10 cellular contexts compared by ENCODE assay signal in the genomic region with DNA sequence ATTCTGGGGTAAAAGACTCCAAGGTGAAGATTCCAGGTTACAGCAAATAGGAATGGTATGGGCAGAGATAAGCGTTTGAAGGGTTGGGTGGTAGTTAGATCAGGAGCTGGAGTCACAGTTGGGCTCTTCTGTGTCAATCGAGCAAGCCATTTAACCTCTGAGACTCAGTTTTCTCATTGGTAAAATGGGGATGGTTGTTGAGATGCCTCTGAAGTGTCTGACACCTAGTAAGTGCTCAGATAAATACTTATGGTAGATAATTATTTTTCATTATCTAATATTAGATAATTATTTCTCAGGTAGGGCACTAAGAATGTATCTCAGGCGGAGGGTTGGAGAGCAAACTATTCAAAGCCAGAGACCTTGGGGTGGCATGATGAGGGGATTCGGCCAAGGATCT. TPM values are rescaled to one million over a fixed set of nuclear protein-coding genes. Genes with fewer than 3 reads are reported as not detected.
DNase-seq lines count a peak whose midpoint lies in the region; ATAC-seq and TF ChIP-seq lines count a peak whose summit lies in the region.
"Had no signal": no experiment of that assay in that cellular context is flagged by ENCODE, and none has a peak within 500 bp of the region (broad histone marks: within the 10 kb centered on the region; RNA-seq: fewer than 3 reads in every experiment).

No MANE protein-coding gene starts in this region.

- TF ChIP-seq CTCF in glutamatergic neuron (IDR thresholded peaks at IDR 0.05; ENCODE audit: partially characterized antibody, unreplicated experiment), result no peak

- H3K9me3 Mint-ChIP-seq in activated CD4-positive, alpha-beta T cell treated with anti-CD3 and anti-CD28 coated beads for 36 hours (ENCODE audit: low read depth), result no peaks in the 10 kb centered on the region
- H3K9me3 Mint-ChIP-seq in T-cell (no peaks in the 10 kb centered on the region), glutamatergic neuron (ENCODE audit: unreplicated experiment) (peaks cover 13% of the 10 kb centered on the region)
- H3K9me3 Mint-ChIP-seq in stimulated activated naive CD8-positive, alpha-beta T cell treated with anti-CD3 and anti-CD28 coated beads, Interleukin-15, amount 100 ng/mL, for 72 hours, result no peaks in the 10 kb centered on the region

- POLR2A ChIA-PET in activated CD4-positive, alpha-beta T cell treated with anti-CD3 and anti-CD28 coated beads for 36 hours (lab: Charles Lee), result interaction anchor here (0.7 kb wide), 1 partner anchor 26 kb away, joined by 5 read pairs; no protein-coding TSS in a partner anchor
- POLR2A ChIA-PET in T-cell (lab: Charles Lee), result interaction anchor here in 1 of 2 donors (0.7 kb wide), 1 partner anchor 1492 kb away, joined by 5 read pairs; no protein-coding TSS in a partner anchor

- peak overlapping the region; percentile 69 for H3K4me3 Mint-ChIP-seq in activated CD4-positive, alpha-beta T cell treated with anti-CD3 and anti-CD28 coated beads for 36 hours
- H3K4me3 Mint-ChIP-seq in T-cell (peak overlapping the region; percentile 75 to 85 (median 84)), glutamatergic neuron (ENCODE audit: unreplicated experiment) (peak overlapping the region; percentile 85)
- H3K4me3 Mint-ChIP-seq in stimulated activated naive CD8-positive, alpha-beta T cell treated with anti-CD3 and anti-CD28 coated beads, Interleukin-15, amount 100 ng/mL, for 72 hours, result peak overlapping the region; percentile 90 to 96

- no peak overlapping the region for H3K4me3 ChIP-seq in SJCRH30

- H3K27ac Mint-ChIP-seq in activated CD4-positive, alpha-beta T cell treated with anti-CD3 and anti-CD28 coated beads for 36 hours, result peak overlapping the region; percentile 97
- H3K27ac Mint-ChIP-seq in T-cell (peak overlapping the region; percentile 93 to 95), glutamatergic neuron (ENCODE audit: unreplicated experiment) (peak overlapping the region; percentile 31)
- H3K27ac Mint-ChIP-seq in stimulated activated naive CD8-positive, alpha-beta T cell treated with anti-CD3 and anti-CD28 coated beads, Interleukin-15, amount 100 ng/mL, for 72 hours, result peak overlapping the region; percentile 71 to 93

- no peaks in the 10 kb centered on the region for H3K9me3 ChIP-seq in SJCRH30 (replicated peaks)

- intact Hi-C loops in activated CD4-positive, alpha-beta T cell treated with anti-CD3 and anti-CD28 coated beads for 36 hours (cut with DNase I, micrococcal nuclease), result loop anchor here in 1 of 2 experiments (10.0 kb wide), 1 partner anchor 764 kb away; the partner anchor contains the start of gene FBL

- peaks cover 4% of the 10 kb centered on the region; the same call in 1 of the 2 replicates for H3K4me1 ChIP-seq in SJCRH30

- no peaks in the 10 kb centered on the region for H3K27me3 Mint-ChIP-seq in activated CD4-positive, alpha-beta T cell treated with anti-CD3 and anti-CD28 coated beads for 36 hours
- H3K27me3 Mint-ChIP-seq in T-cell (no peaks in the 10 kb centered on the region), glutamatergic neuron (ENCODE audit: unreplicated experiment) (peaks cover 35% of the 10 kb centered on the region)
- no peaks in the 10 kb centered on the region for H3K27me3 Mint-ChIP-seq in stimulated activated naive CD8-positive, alpha-beta T cell treated with anti-CD3 and anti-CD28 coated beads, Interleukin-15, amount 100 ng/mL, for 72 hours

- H3K36me3 ChIP-seq in SJCRH30, result no peaks in the 10 kb centered on the region

- H3K4me1 Mint-ChIP-seq in activated CD4-positive, alpha-beta T cell treated with anti-CD3 and anti-CD28 coated beads for 36 hours, result peaks cover 69% of the 10 kb centered on the region
- H3K4me1 Mint-ChIP-seq in T-cell, result peaks cover 63 to 83% (median 79%) of the 10 kb centered on the region in 3 donors
- peaks cover 8% of the 10 kb centered on the region for H3K4me1 Mint-ChIP-seq in glutamatergic neuron (ENCODE audit: low read depth, unreplicated experiment)
- peaks cover 88% of the 10 kb centered on the region for H3K4me1 Mint-ChIP-seq in stimulated activated naive CD8-positive, alpha-beta T cell treated with anti-CD3 and anti-CD28 coated beads, Interleukin-15, amount 100 ng/mL, for 72 hours

- CTCF ChIA-PET in activated CD4-positive, alpha-beta T cell treated with anti-CD3 and anti-CD28 coated beads for 36 hours (lab: Charles Lee), result interaction anchor here (1.5 kb wide), 1 partner anchor 10 kb away, joined by 6 read pairs; no protein-coding TSS in a partner anchor
- CTCF ChIA-PET in T-cell (lab: Charles Lee), result interaction anchor here in 1 of 2 donors (0.9 kb wide), 1 partner anchor 25 kb away, joined by 6 read pairs; no protein-coding TSS in a partner anchor

- no peak for DNase-seq in activated CD4-positive, alpha-beta T cell treated with anti-CD3 and anti-CD28 coated beads for 36 hours
- no peak for DNase-seq in activated CD4-positive, alpha-beta T cell treated with anti-CD3 and anti-CD28 coated beads for 48 hours
- DNase-seq in T-cell, result no peak
- no peak for DNase-seq in glutamatergic neuron
- DNase-seq in stimulated activated naive CD8-positive, alpha-beta T cell treated with anti-CD3 and anti-CD28 coated beads, Interleukin-15, amount 100 ng/mL, for 72 hours, result no peak
- DNase-seq in hippocampal formation (lab: John Stamatoyannopoulos, UW), result no peak
- no peak for DNase-seq in SJCRH30
- DNase-seq: NCI-H748 treated with DMSO at 0.1 percent for 48 hours; stimulated activated CD4-positive, alpha-beta T cell treated with anti-CD3 and anti-CD28 coated beads, Interleukin-2, amount 100 ng/mL, for 48 hours had no signal

- H3K27ac ChIP-seq in SJCRH30, result no peak overlapping the region

- no peaks in the 10 kb centered on the region for H3K27me3 ChIP-seq in SJCRH30

- no peak for ATAC-seq in activated CD4-positive, alpha-beta T cell treated with anti-CD3 and anti-CD28 coated beads for 36 hours
- no peak for ATAC-seq in T-cell (replicated peaks in 1 of 4)
- no peak for ATAC-seq in stimulated activated naive CD8-positive, alpha-beta T cell treated with anti-CD3 and anti-CD28 coated beads, Interleukin-15, amount 100 ng/mL, for 72 hours
- ATAC-seq in GM21526 (IDR thresholded peaks at IDR 0.05; ENCODE audit: low FRiP score, unreplicated experiment), result no peak

- H3K36me3 Mint-ChIP-seq in activated CD4-positive, alpha-beta T cell treated with anti-CD3 and anti-CD28 coated beads for 36 hours (ENCODE audit: low read depth), result peaks cover 8% of the 10 kb centered on the region
- H3K36me3 Mint-ChIP-seq in T-cell (no peaks in the 10 kb centered on the region), glutamatergic neuron (ENCODE audit: unreplicated experiment) (peaks cover 6% of the 10 kb centered on the region)

RNA-seq across cellular contexts. Expression of gene LTBP4, which starts 7.8 kb away (rescaled TPM):
- total RNA-seq in activated CD4-positive, alpha-beta T cell treated with anti-CD3 and anti-CD28 coated beads for 36 hours, result 100 to 1,000 TPM; 142 to 145 TPM
- total RNA-seq in T-cell (100 to 1,000 TPM in 4 of 5 donors, 10 to 100 TPM in 1; 90.9 to 215 (median 160) TPM), glutamatergic neuron (ENCODE audit: unreplicated experiment) (169 TPM)
- total RNA-seq in SJCRH30 (2014; rRNA removed; shearing (Covaris generic)), result 4.0 and 5.6 TPM in 2 replicates

RNA-seq across cellular contexts. Expression of gene SHKBP1, which starts 32.3 kb away (rescaled TPM):
- total RNA-seq in activated CD4-positive, alpha-beta T cell treated with anti-CD3 and anti-CD28 coated beads for 36 hours, result 100 to 1,000 TPM; 100 to 155 TPM
- 100 to 1,000 TPM; 117 to 153 (median 142) TPM for total RNA-seq in T-cell
- total RNA-seq in glutamatergic neuron (ENCODE audit: unreplicated experiment), result 170 TPM
- total RNA-seq in SJCRH30 (2014; rRNA removed; shearing (Covaris generic)), result 44.1 and 46.6 TPM in 2 replicates

Comparison
In these comparisons a context has a peak if more than half of its experiments do, and no peak if none do; other contexts are left out.
1. H3K27ac Mint-ChIP-seq: peak in every context shown above with its lines; median percentile 97 in activated CD4-positive, alpha-beta T cell treated with anti-CD3 and anti-CD28 coated beads for 36 hours; 94 in T-cell; 82 in stimulated activated naive CD8-positive, alpha-beta T cell treated with anti-CD3 and anti-CD28 coated beads, Interleukin-15, amount 100 ng/mL, for 72 hours; 31 in glutamatergic neuron.
2. RNA of gene LTBP4, which starts 7.8 kb away (total RNA-seq): 169 TPM in glutamatergic neuron (single experiment), 90.9 to 215 TPM in T-cell and 142 to 145 TPM in activated CD4-positive, alpha-beta T cell treated with anti-CD3 and anti-CD28 coated beads for 36 hours; 4.0 to 5.6 TPM in SJCRH30; every median in the first group is over 10 times any median in the second.
3. Peak in every context shown above with its lines, with median percentiles within 50 percentile points of each other: H3K4me3 Mint-ChIP-seq.